13 cellular contexts compared by ENCODE assay signal in the genomic region with DNA sequence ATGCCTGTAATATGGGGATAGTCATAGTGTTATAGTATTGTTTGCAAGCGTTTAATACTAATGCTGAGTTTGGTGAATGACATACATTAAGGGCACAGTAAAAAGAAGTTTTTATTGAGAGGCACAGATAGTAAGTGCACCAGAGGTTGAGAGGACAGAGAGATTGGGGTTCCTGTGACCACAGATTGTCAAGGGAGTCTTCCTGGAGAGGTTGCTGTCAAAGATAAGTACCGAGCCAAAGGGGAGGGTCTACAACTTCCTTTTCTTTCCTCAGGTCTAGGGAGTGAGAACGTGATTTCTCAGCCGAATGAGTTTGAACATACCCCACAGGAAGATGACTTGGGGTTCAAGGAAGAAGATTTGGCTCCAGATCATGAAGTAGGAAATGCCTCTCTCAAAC. TPM values are rescaled to one million over a fixed set of nuclear protein-coding genes. Genes with fewer than 3 reads are reported as not detected.
DNase-seq lines count a peak whose midpoint lies in the region; ATAC-seq and TF ChIP-seq lines count a peak whose summit lies in the region.
"Had no signal": no experiment of that assay in that cellular context is flagged by ENCODE, and none has a peak within 500 bp of the region (broad histone marks: within the 10 kb centered on the region; RNA-seq: fewer than 3 reads in every experiment).

No MANE protein-coding gene starts in this region.

- H3K9me3 ChIP-seq in endocrine pancreas (ENCODE audit: control insufficient read depth, low read length) (no peaks in the 10 kb centered on the region), colonic mucosa (no peaks in the 10 kb centered on the region)
- H3K9me3 ChIP-seq: psoas muscle had no signal

- CTCF ChIA-PET in T-cell (lab: Charles Lee): no interaction called here

- H3K4me3 ChIP-seq in endocrine pancreas (ENCODE audit: control insufficient read depth, insufficient read depth, low read length) (no peak overlapping the region), colonic mucosa (no peak overlapping the region)

- H3K36me3 ChIP-seq in endocrine pancreas (ENCODE audit: control insufficient read depth, insufficient read depth, low read length) (no peaks in the 10 kb centered on the region), colonic mucosa (no peaks in the 10 kb centered on the region)

- POLR2A ChIA-PET in T-cell (lab: Charles Lee): no interaction called here

- peak overlapping the region; percentile 66 for H3K4me3 Mint-ChIP-seq in activated naive CD4-positive, alpha-beta T cell treated with anti-CD3 and anti-CD28 coated beads, Interleukin-2, amount 50 U/mL, for 24 hours
- peak overlapping the region; percentile 77 to 88 (median 84) for H3K4me3 Mint-ChIP-seq in T-cell
- H3K4me3 Mint-ChIP-seq in stimulated activated naive CD8-positive, alpha-beta T cell treated with anti-CD3 and anti-CD28 coated beads, Interleukin-15, amount 100 ng/mL, for 72 hours: peak overlapping the region; percentile 85 to 91

- H3K9ac ChIP-seq in endocrine pancreas (ENCODE audit: control insufficient read depth, insufficient read depth, low read length): peak overlapping the region; percentile 43
- no peak overlapping the region for H3K9ac ChIP-seq in colonic mucosa (ENCODE audit: low read depth in 2 of 2, low read length in 2 of 2)

- H3K27me3 Mint-ChIP-seq in activated naive CD4-positive, alpha-beta T cell treated with anti-CD3 and anti-CD28 coated beads, Interleukin-2, amount 50 U/mL, for 24 hours: no peaks in the 10 kb centered on the region
- H3K27me3 Mint-ChIP-seq in T-cell: no peaks in the 10 kb centered on the region
- H3K27me3 Mint-ChIP-seq in stimulated activated naive CD8-positive, alpha-beta T cell treated with anti-CD3 and anti-CD28 coated beads, Interleukin-15, amount 100 ng/mL, for 72 hours: no peaks in the 10 kb centered on the region

- no peak for DNase-seq in activated naive CD4-positive, alpha-beta T cell treated with Interleukin-2 at 50 U/mL for 16 hours
- DNase-seq in T-cell (no peak), iPS-NIHi11 (ENCODE audit: low spot score) (no peak), colonic mucosa (no peak)
- DNase-seq in stimulated activated naive CD8-positive, alpha-beta T cell treated with anti-CD3 and anti-CD28 coated beads, Interleukin-15, amount 100 ng/mL, for 72 hours: no peak
- DNase-seq: caudate nucleus, GF-D8, mesendoderm, T-helper 9 cell had no signal

- no peak for TF ChIP-seq CTCF in colonic mucosa (IDR thresholded peaks at IDR 0.05)

- H3K27me3 ChIP-seq in endocrine pancreas (ENCODE audit: control insufficient read depth, insufficient read depth, low read length) (no peaks in the 10 kb centered on the region), colonic mucosa (no peaks in the 10 kb centered on the region)

- ATAC-seq in T-cell (replicated peaks in 1 of 4): no peak
- ATAC-seq in stimulated activated naive CD8-positive, alpha-beta T cell treated with anti-CD3 and anti-CD28 coated beads, Interleukin-15, amount 100 ng/mL, for 72 hours: no peak
- ATAC-seq in HG03571 (IDR thresholded peaks at IDR 0.05; ENCODE audit: unreplicated experiment): no peak
- ATAC-seq: psoas muscle had no signal

- H3K9me3 Mint-ChIP-seq in activated naive CD4-positive, alpha-beta T cell treated with anti-CD3 and anti-CD28 coated beads, Interleukin-2, amount 50 U/mL, for 24 hours: no peaks in the 10 kb centered on the region
- H3K9me3 Mint-ChIP-seq in T-cell: no peaks in the 10 kb centered on the region
- no peaks in the 10 kb centered on the region for H3K9me3 Mint-ChIP-seq in stimulated activated naive CD8-positive, alpha-beta T cell treated with anti-CD3 and anti-CD28 coated beads, Interleukin-15, amount 100 ng/mL, for 72 hours

- H3K36me3 Mint-ChIP-seq in activated naive CD4-positive, alpha-beta T cell treated with anti-CD3 and anti-CD28 coated beads, Interleukin-2, amount 50 U/mL, for 24 hours: peaks cover 2% of the 10 kb centered on the region
- H3K36me3 Mint-ChIP-seq in T-cell: no peaks in the 10 kb centered on the region

- H3K27ac ChIP-seq in colonic mucosa: no peak overlapping the region

- intact Hi-C loops in colonic mucosa (cut with DNase I): no loop called here

- peaks cover 48% of the 10 kb centered on the region for H3K4me1 Mint-ChIP-seq in activated naive CD4-positive, alpha-beta T cell treated with anti-CD3 and anti-CD28 coated beads, Interleukin-2, amount 50 U/mL, for 24 hours
- H3K4me1 Mint-ChIP-seq in T-cell: peaks cover 37 to 50% (median 46%) of the 10 kb centered on the region in 3 donors
- H3K4me1 Mint-ChIP-seq in stimulated activated naive CD8-positive, alpha-beta T cell treated with anti-CD3 and anti-CD28 coated beads, Interleukin-15, amount 100 ng/mL, for 72 hours: peaks cover 68% of the 10 kb centered on the region

- H3K4me1 ChIP-seq in endocrine pancreas (ENCODE audit: control insufficient read depth, insufficient read depth, low read length) (peaks cover 5% of the 10 kb centered on the region), colonic mucosa (peaks cover 14% of the 10 kb centered on the region)

- H3K27ac Mint-ChIP-seq in activated naive CD4-positive, alpha-beta T cell treated with anti-CD3 and anti-CD28 coated beads, Interleukin-2, amount 50 U/mL, for 24 hours: peak overlapping the region; percentile 89
- peak overlapping the region; percentile 39 to 49 for H3K27ac Mint-ChIP-seq in T-cell
- H3K27ac Mint-ChIP-seq in stimulated activated naive CD8-positive, alpha-beta T cell treated with anti-CD3 and anti-CD28 coated beads, Interleukin-15, amount 100 ng/mL, for 72 hours: peak overlapping the region; percentile 1 to 52

RNA-seq across cellular contexts. Expression of a gene that starts 1.8 kb away (rescaled TPM):
- total RNA-seq in T-cell (10 to 100 TPM in 3 of 5 donors, 1 to 10 TPM in 2; 7.3 to 17.5 (median 16.4) TPM), colonic mucosa (1 to 10 TPM; 6.5 to 6.8 TPM)

RNA-seq across cellular contexts. Expression of a gene that starts 10.3 kb away (rescaled TPM):
- total RNA-seq in T-cell (1 to 10 TPM; 1.3 to 6.6 (median 6.2) TPM), colonic mucosa (1 to 10 TPM; 3.5 to 6.5 TPM)

RNA-seq across cellular contexts. Expression of a gene that starts 14.7 kb away (rescaled TPM):
- total RNA-seq in T-cell (100 to 1,000 TPM; 191 to 259 (median 229) TPM), colonic mucosa (1 to 10 TPM; 4.3 to 4.5 TPM)

RNA-seq across cellular contexts. Expression of a gene that starts 22.5 kb away (rescaled TPM):
- 1 to 10 TPM in 2 of 5 donors, under 1 TPM in 1, not detected in 2; 0.91 to 1.3 (median 1.1) TPM for total RNA-seq in T-cell
- total RNA-seq in colonic mucosa: 1 to 10 TPM; 1.1 to 2.2 TPM

RNA-seq across cellular contexts. Expression of a gene that starts 26.8 kb away (rescaled TPM):
- 10 to 100 TPM; 24.0 to 60.1 (median 52.5) TPM for total RNA-seq in T-cell
- total RNA-seq in colonic mucosa: 10 to 100 TPM; 45.0 to 62.3 TPM

Comparison
In these comparisons a context has a peak if more than half of its experiments do, and no peak if none do; other contexts are left out.
1. H3K27ac Mint-ChIP-seq: peak in every context shown above with its lines; median percentile 89 in activated naive CD4-positive, alpha-beta T cell treated with anti-CD3 and anti-CD28 coated beads, Interleukin-2, amount 50 U/mL, for 24 hours; 44 in T-cell; 26 in stimulated activated naive CD8-positive, alpha-beta T cell treated with anti-CD3 and anti-CD28 coated beads, Interleukin-15, amount 100 ng/mL, for 72 hours.
2. RNA of a gene that starts 14.7 kb away (total RNA-seq): 191 to 259 TPM in T-cell; 4.3 to 4.5 TPM in colonic mucosa; every median in the first group is over 10 times any median in the second.
3. Peak in every context shown above with its lines, with median percentiles within 50 percentile points of each other: H3K4me3 Mint-ChIP-seq.